In the genomic region with DNA sequence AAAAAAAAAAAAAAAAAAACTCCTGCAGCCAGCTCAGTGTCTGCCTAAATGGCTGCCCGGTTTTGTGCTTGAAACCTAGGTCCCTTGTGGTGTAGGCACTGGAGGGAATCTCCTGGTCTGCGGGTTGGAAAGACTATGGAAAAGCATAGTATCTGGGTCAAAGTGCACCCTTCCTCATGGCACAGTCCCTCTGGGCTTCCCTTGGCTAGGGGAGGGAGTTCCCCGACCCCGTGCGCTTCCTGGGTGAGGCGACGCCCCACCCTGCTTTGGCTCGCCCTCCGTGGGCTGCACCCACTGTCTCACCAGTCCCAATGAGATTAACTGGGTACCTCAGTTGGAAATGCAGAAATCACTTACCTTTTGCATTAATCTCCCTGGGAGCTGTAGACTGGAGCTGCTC, we compare ENCODE assay signal across 19 cellular contexts. TPM values are rescaled to one million over a fixed set of nuclear protein-coding genes. Genes with fewer than 3 reads are reported as not detected.
"Had no signal": no experiment of that assay in that cellular context is flagged by ENCODE, and none has a peak within 500 bp of the region (broad histone marks: within the 10 kb centered on the region; RNA-seq: fewer than 3 reads in every experiment).

No MANE protein-coding gene starts in this region.

- H3K4me3 ChIP-seq: ascending aorta, heart left ventricle, lung, prostate gland, upper lobe of right lung had no signal

- H3K9me3 ChIP-seq: ascending aorta, prostate gland, upper lobe of right lung had no signal

- ATAC-seq: activated naive CD8-positive, alpha-beta T cell treated with anti-CD3 and anti-CD28 coated beads, Interleukin-2, amount 50 U/mL, for 24 hours; heart left ventricle; left cardiac atrium; naive thymus-derived CD4-positive, alpha-beta T cell; stimulated activated naive B cell treated with anti-CD40 and anti-IgM and Interleukin-4, amounts not matched to agents 10 μg/mL and 1 μg/mL and 100 μg/mL, for 72 hours; upper lobe of right lung had no signal

- DNase-seq: activated CD4-positive, alpha-beta memory T cell treated with anti-CD3 and anti-CD28 coated beads, Interleukin-2, amount 10 ng/mL, durations not matched to agents 7 days and 5 days; activated CD8-positive, alpha-beta memory T cell treated with anti-CD3 and anti-CD28 coated beads, Interleukin-2, amount 50 U/mL, for 4 hours; activated naive CD4-positive, alpha-beta T cell treated with Interleukin-2 at 50 U/mL for 16 hours; activated naive CD8-positive, alpha-beta T cell treated with anti-CD3 and anti-CD28 coated beads, Interleukin-2, amount 50 U/mL, for 24 hours; heart left ventricle; left cardiac atrium; naive thymus-derived CD4-positive, alpha-beta T cell; nucleus accumbens; stimulated activated CD4-positive, alpha-beta T cell treated with anti-CD3 and anti-CD28 coated beads, Interleukin-2, amount 100 ng/mL, for 24 hours; stimulated activated naive B cell treated with anti-CD40 and anti-IgM and Interleukin-4, amounts not matched to agents 10 μg/mL and 1 μg/mL and 100 μg/mL, for 72 hours; substantia nigra; T-helper 9 cell; upper lobe of right lung had no signal

- H3K4me1 ChIP-seq: ascending aorta, heart left ventricle, prostate gland, upper lobe of right lung had no signal

- H3K9me3 Mint-ChIP-seq: activated CD4-positive, alpha-beta memory T cell treated with anti-CD3 and anti-CD28 coated beads, Interleukin-2, amount 10 ng/mL, durations not matched to agents 7 days and 5 days; activated naive CD8-positive, alpha-beta T cell treated with anti-CD3 and anti-CD28 coated beads, Interleukin-2, amount 50 U/mL, for 24 hours had no signal

- H3K36me3 Mint-ChIP-seq: naive thymus-derived CD4-positive, alpha-beta T cell; stimulated activated naive B cell treated with anti-CD40 and anti-IgM and Interleukin-4, amounts not matched to agents 10 μg/mL and 1 μg/mL and 100 μg/mL, for 72 hours had no signal

- H3K27ac ChIP-seq: ascending aorta, heart left ventricle, prostate gland, upper lobe of right lung had no signal

- H3K4me1 Mint-ChIP-seq: activated CD4-positive, alpha-beta memory T cell treated with anti-CD3 and anti-CD28 coated beads, Interleukin-2, amount 10 ng/mL, durations not matched to agents 7 days and 5 days; activated naive CD8-positive, alpha-beta T cell treated with anti-CD3 and anti-CD28 coated beads, Interleukin-2, amount 50 U/mL, for 24 hours; naive thymus-derived CD4-positive, alpha-beta T cell; stimulated activated naive B cell treated with anti-CD40 and anti-IgM and Interleukin-4, amounts not matched to agents 10 μg/mL and 1 μg/mL and 100 μg/mL, for 72 hours had no signal

- H3K27me3 ChIP-seq: ascending aorta, upper lobe of right lung had no signal

- H3K36me3 ChIP-seq: ascending aorta, heart left ventricle, prostate gland, upper lobe of right lung had no signal

- H3K4me3 Mint-ChIP-seq: activated CD4-positive, alpha-beta memory T cell treated with anti-CD3 and anti-CD28 coated beads, Interleukin-2, amount 10 ng/mL, durations not matched to agents 7 days and 5 days; activated naive CD8-positive, alpha-beta T cell treated with anti-CD3 and anti-CD28 coated beads, Interleukin-2, amount 50 U/mL, for 24 hours; naive thymus-derived CD4-positive, alpha-beta T cell; stimulated activated naive B cell treated with anti-CD40 and anti-IgM and Interleukin-4, amounts not matched to agents 10 μg/mL and 1 μg/mL and 100 μg/mL, for 72 hours had no signal

- H3K27ac Mint-ChIP-seq: activated CD4-positive, alpha-beta memory T cell treated with anti-CD3 and anti-CD28 coated beads, Interleukin-2, amount 10 ng/mL, durations not matched to agents 7 days and 5 days; activated naive CD8-positive, alpha-beta T cell treated with anti-CD3 and anti-CD28 coated beads, Interleukin-2, amount 50 U/mL, for 24 hours; naive thymus-derived CD4-positive, alpha-beta T cell; stimulated activated naive B cell treated with anti-CD40 and anti-IgM and Interleukin-4, amounts not matched to agents 10 μg/mL and 1 μg/mL and 100 μg/mL, for 72 hours had no signal

RNA-seq across cellular contexts. Expression of a gene that starts 14.3 kb away (rescaled TPM):
- total RNA-seq: activated CD4-positive, alpha-beta memory T cell treated with anti-CD3 and anti-CD28 coated beads, Interleukin-2, amount 10 ng/mL, durations not matched to agents 7 days and 5 days; ascending aorta; endothelial cell of umbilical vein; fibroblast of lung; frontal cortex; heart left ventricle; left cardiac atrium; naive thymus-derived CD4-positive, alpha-beta T cell; prostate gland had no signal
- polyA plus RNA-seq: endothelial cell of umbilical vein; fibroblast of lung; heart left ventricle; naive thymus-derived CD4-positive, alpha-beta T cell had no signal
